In the genomic region with DNA sequence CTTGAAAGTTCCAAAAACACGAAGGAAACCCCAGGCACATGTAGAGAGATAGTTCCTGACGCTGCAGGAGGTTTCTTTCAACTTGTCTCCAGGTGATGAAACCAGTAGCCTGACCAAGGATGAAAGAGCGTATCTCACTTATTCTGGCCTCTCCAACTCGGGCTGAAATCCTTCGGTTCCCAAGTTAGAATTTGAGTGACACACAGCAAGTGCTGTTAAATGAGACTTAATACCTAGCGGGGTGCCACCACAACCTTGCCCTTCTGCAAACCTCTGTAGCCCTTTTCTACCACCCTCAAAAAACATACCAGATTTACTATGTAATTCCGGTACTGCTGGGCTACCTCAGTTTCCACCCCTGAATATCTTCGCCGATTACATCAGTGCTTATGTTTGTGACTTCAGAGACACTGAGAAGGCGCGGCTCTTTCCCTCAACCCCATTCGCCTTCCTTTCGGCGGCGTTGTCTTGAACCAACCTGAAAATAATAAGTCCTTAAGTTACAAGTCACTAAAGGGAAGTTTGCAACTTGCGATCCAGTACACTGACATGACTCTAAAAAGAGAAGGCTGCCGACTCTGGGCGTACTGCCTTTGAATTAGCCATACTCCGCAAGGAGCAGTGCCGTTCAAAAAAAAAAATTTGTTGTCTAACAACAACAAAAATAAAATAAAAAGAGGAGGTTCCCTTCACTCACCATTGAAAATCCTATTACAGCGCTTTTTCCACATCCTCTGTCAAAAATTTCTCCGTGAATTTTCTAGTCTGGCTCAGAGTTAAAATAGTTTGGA, we compare ENCODE assay signal across 8 cellular contexts.
A peak's percentile ranks its signal among the peaks of the same experiment; 100 is the strongest.
DNase-seq lines count a peak whose midpoint lies in the region; ATAC-seq and TF ChIP-seq lines count a peak whose summit lies in the region.

No MANE protein-coding gene starts in this region.

- H3K4me2 ChIP-seq in SU-DHL-6 (ENCODE audit: low read depth, low read length, poor library complexity, severe bottlenecking), result peak overlapping the region; percentile 49

- peaks cover 48% of the 10 kb centered on the region for H3K4me1 Mint-ChIP-seq in stimulated activated naive CD8-positive, alpha-beta T cell treated with anti-CD3 and anti-CD28 coated beads, Interleukin-15, Interleukin-2, amounts not matched to agents 100 ng/mL and 50 ng/mL, for 24 hours (ENCODE audit: low read depth)

- H3K4me3 Mint-ChIP-seq in stimulated activated naive CD8-positive, alpha-beta T cell treated with anti-CD3 and anti-CD28 coated beads, Interleukin-15, Interleukin-2, amounts not matched to agents 100 ng/mL and 50 ng/mL, for 24 hours, result peak overlapping the region; percentile 79

- H3K9me3 ChIP-seq in SU-DHL-6 (ENCODE audit: insufficient read depth, low read length), result no peaks in the 10 kb centered on the region

- peak overlapping the region; percentile 79 for H3K27ac Mint-ChIP-seq in stimulated activated naive CD8-positive, alpha-beta T cell treated with anti-CD3 and anti-CD28 coated beads, Interleukin-15, Interleukin-2, amounts not matched to agents 100 ng/mL and 50 ng/mL, for 24 hours

- no peaks in the 10 kb centered on the region for H3K79me2 ChIP-seq in SU-DHL-6 (ENCODE audit: insufficient read depth, low read length)

- no peak for DNase-seq in stimulated activated naive CD8-positive, alpha-beta T cell treated with anti-CD3 and anti-CD28 coated beads, Interleukin-15, Interleukin-2, amounts not matched to agents 100 U/mL and 50 U/mL, for 24 hours
- DNase-seq in fibroblast of the aortic adventitia (ENCODE audit: low read depth), result no peak
- no peak for DNase-seq in NCI-H524 treated with DMSO at 0.1 percent for 48 hours (lab: John Stamatoyannopoulos, UW)
- DNase-seq in NCI-H2227 treated with DMSO at 0.1 percent for 48 hours (lab: John Stamatoyannopoulos, UW), result no peak
- DNase-seq in NCI-H510A treated with DMSO at 0.1 percent for 48 hours (lab: John Stamatoyannopoulos, UW), result no peak

- no peak for ATAC-seq in stimulated activated naive CD8-positive, alpha-beta T cell treated with anti-CD3 and anti-CD28 coated beads, Interleukin-15, Interleukin-2, amounts not matched to agents 100 U/mL and 50 U/mL, for 24 hours
- ATAC-seq in HG02938 (IDR thresholded peaks at IDR 0.05; ENCODE audit: unreplicated experiment), result no peak

- no peaks in the 10 kb centered on the region for H3K9me3 Mint-ChIP-seq in stimulated activated naive CD8-positive, alpha-beta T cell treated with anti-CD3 and anti-CD28 coated beads, Interleukin-15, Interleukin-2, amounts not matched to agents 100 ng/mL and 50 ng/mL, for 24 hours

- no peaks in the 10 kb centered on the region for H3K36me3 ChIP-seq in SU-DHL-6 (ENCODE audit: low read length)

- H3F3A ChIP-seq in SU-DHL-6 (ENCODE audit: insufficient read depth), result no peaks in the 10 kb centered on the region

- peaks cover 84% of the 10 kb centered on the region for H3K27me3 Mint-ChIP-seq in stimulated activated naive CD8-positive, alpha-beta T cell treated with anti-CD3 and anti-CD28 coated beads, Interleukin-15, Interleukin-2, amounts not matched to agents 100 ng/mL and 50 ng/mL, for 24 hours

- no peaks in the 10 kb centered on the region for H3K36me3 Mint-ChIP-seq in stimulated activated naive CD8-positive, alpha-beta T cell treated with anti-CD3 and anti-CD28 coated beads, Interleukin-15, Interleukin-2, amounts not matched to agents 100 ng/mL and 50 ng/mL, for 24 hours (ENCODE audit: low read depth)

- TF ChIP-seq CTCF in SU-DHL-6 (IDR thresholded peaks at IDR 0.05; ENCODE audit: insufficient read depth, low read length, poor library complexity, severe bottlenecking) (no peak), fibroblast of the aortic adventitia (IDR thresholded peaks at IDR 0.05; ENCODE audit: insufficient read depth, low read length) (no peak)

- H3K9ac ChIP-seq in SU-DHL-6 (ENCODE audit: low read length), result no peak overlapping the region

- no peaks in the 10 kb centered on the region for H3K27me3 ChIP-seq in SU-DHL-6 (ENCODE audit: low read length)

- no peak overlapping the region for H3K27ac ChIP-seq in SU-DHL-6 (ENCODE audit: low read depth, low read length)

- no peaks in the 10 kb centered on the region for H3K9me2 ChIP-seq in SU-DHL-6 (replicated peaks; ENCODE audit: insufficient read depth, low read length)

- H3K4me3 ChIP-seq in SU-DHL-6 (ENCODE audit: insufficient read depth, low read length, poor library complexity, severe bottlenecking) (peak overlapping the region; percentile 1), fibroblast of the aortic adventitia (ENCODE audit: low read depth, low read length) (peak overlapping the region; percentile 37)

- H2AFZ ChIP-seq in SU-DHL-6 (ENCODE audit: low read depth, low read length, severe bottlenecking), result no peak overlapping the region

- no peaks in the 10 kb centered on the region for H4K20me1 ChIP-seq in SU-DHL-6 (ENCODE audit: low read depth, low read length)
